In the genomic region with DNA sequence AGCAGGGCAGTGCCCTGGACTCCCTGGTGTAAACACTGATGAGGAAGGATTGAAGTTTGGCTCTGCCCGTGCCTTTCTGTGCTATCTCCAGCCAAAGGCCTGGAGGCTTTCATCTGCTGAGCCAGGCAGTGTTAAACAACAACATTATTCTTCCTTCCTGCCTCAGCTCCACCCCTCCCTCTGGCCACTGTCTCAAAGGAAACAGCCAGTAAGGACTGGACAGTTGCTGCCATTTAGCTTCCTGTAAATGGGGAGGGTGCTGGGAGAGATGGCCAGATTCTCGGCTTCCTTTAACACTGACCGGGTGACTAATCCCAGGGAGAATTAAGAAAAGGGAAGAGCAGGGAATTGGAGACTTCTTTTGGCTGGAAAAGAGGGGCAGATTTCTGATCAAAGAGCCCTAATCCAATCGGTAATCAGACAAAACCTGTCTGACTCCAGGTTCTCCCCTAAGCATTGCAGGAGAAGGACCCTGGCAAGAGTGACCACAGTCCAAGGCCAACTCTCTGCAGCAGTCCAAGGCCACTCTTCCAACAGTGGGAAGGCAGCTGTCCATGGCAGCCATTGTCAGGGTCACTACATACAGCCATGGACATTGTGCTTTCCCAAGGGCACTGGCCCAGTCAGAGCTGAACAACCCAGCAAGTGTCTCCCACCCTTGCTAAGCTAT, we compare ENCODE assay signal across 12 cellular contexts. TPM values are rescaled to one million over a fixed set of nuclear protein-coding genes. Genes with fewer than 3 reads are reported as not detected.
DNase-seq lines count a peak whose midpoint lies in the region; ATAC-seq and TF ChIP-seq lines count a peak whose summit lies in the region.
"Had no signal": no experiment of that assay in that cellular context is flagged by ENCODE, and none has a peak within 500 bp of the region (broad histone marks: within the 10 kb centered on the region; RNA-seq: fewer than 3 reads in every experiment).

No MANE protein-coding gene starts in this region.

- no peak for TF ChIP-seq POLR2A in erythroblast (IDR thresholded peaks at IDR 0.05; ENCODE audit: low read length)

- no peak overlapping the region for H3K27ac Mint-ChIP-seq in HFFc6
- H3K27ac Mint-ChIP-seq: IgD-negative memory B cell had no signal

- DNase-seq in HFFc6: peak; percentile 13
- peak; percentile 38 for DNase-seq in choroid plexus epithelial cell (ENCODE audit: low read depth)
- DNase-seq in iris pigment epithelial cell (ENCODE audit: low read depth): peak; percentile 31
- peak; percentile 73 for DNase-seq in putamen (ENCODE audit: low spot score)
- DNase-seq in erythroblast (lab: John Stamatoyannopoulos, UW): no peak
- DNase-seq in activated CD4-positive, alpha-beta T cell treated with anti-CD3 and anti-CD28 coated beads, Interleukin-2, amount 50 U/mL, for 48 hours: no peak
- DNase-seq in activated effector memory CD4-positive, alpha-beta T cell treated with Interleukin-2 at 50 U/mL for 16 hours: no peak
- DNase-seq: activated naive CD4-positive, alpha-beta T cell; kidney had no signal

- no peaks in the 10 kb centered on the region; the same call in 1 of the 2 replicates for H3K4me1 Mint-ChIP-seq in HFFc6 (ENCODE audit: low read depth)
- H3K4me1 Mint-ChIP-seq: IgD-negative memory B cell had no signal

- no peak overlapping the region for H3K4me3 ChIP-seq in choroid plexus epithelial cell (ENCODE audit: low read depth, low read length)
- H3K4me3 ChIP-seq: SJCRH30 had no signal

- no peaks in the 10 kb centered on the region for H3K9me3 Mint-ChIP-seq in HFFc6
- H3K9me3 Mint-ChIP-seq: IgD-negative memory B cell had no signal

- no peak for TF ChIP-seq CTCF in HFFc6 (IDR thresholded peaks at IDR 0.05)
- no peak for TF ChIP-seq CTCF in choroid plexus epithelial cell (conservative IDR thresholded peaks at IDR 0.05; ENCODE audit: low read depth, low read length)

- H3K27me3 Mint-ChIP-seq in HFFc6 (ENCODE audit: insufficient read depth): peaks cover 2% of the 10 kb centered on the region

- no peaks in the 10 kb centered on the region for H3K36me3 Mint-ChIP-seq in HFFc6 (ENCODE audit: low read depth)
- H3K36me3 Mint-ChIP-seq: IgD-negative memory B cell had no signal

- no peak overlapping the region for H3K4me3 Mint-ChIP-seq in HFFc6
- H3K4me3 Mint-ChIP-seq: IgD-negative memory B cell had no signal

- no peak for ATAC-seq in HG02678 (IDR thresholded peaks at IDR 0.05; ENCODE audit: unreplicated experiment)

RNA-seq across cellular contexts. Expression of a gene that starts 19.6 kb away (rescaled TPM):
- total RNA-seq in HFFc6 (2021; fragmentation: NEBNext Ultra II Directional; extraction: Animal tissue kit (Norgen Biotek cat#: 25700)): not detected
- total RNA-seq: SJCRH30 had no signal

Comparison
In these comparisons a context has a peak if more than half of its experiments do, and no peak if none do; other contexts are left out.
1. DNase-seq: peak in HFFc6 (single experiment), choroid plexus epithelial cell (single experiment), iris pigment epithelial cell (single experiment) and putamen (single experiment); none in erythroblast (0 of 2), activated CD4-positive, alpha-beta T cell treated with anti-CD3 and anti-CD28 coated beads, Interleukin-2, amount 50 U/mL, for 48 hours (0 of 2) and activated effector memory CD4-positive, alpha-beta T cell treated with Interleukin-2 at 50 U/mL for 16 hours (single experiment).